In genomic region chr11:65859812-65860277, GRCh38 we compare ENCODE assay signal across 8 cellular contexts.
A peak's percentile ranks its signal among the peaks of the same experiment; 100 is the strongest.
DNase-seq lines count a peak whose midpoint lies in the region; ATAC-seq and TF ChIP-seq lines count a peak whose summit lies in the region.

No MANE protein-coding gene starts in this region.

- peaks cover 64% of the 10 kb centered on the region for H3K36me3 ChIP-seq in NT2/D1 (ENCODE audit: insufficient read depth, insufficient read length, low read length)

- peaks cover 19% of the 10 kb centered on the region for H3K4me1 ChIP-seq in NT2/D1 (ENCODE audit: insufficient read depth, insufficient read length)

- peaks cover 27% of the 10 kb centered on the region for H3K4me1 Mint-ChIP-seq in nephron

- no peaks in the 10 kb centered on the region for H3K27me3 ChIP-seq in NT2/D1 (ENCODE audit: insufficient read depth, insufficient read length)

- no peaks in the 10 kb centered on the region for H3K9me3 ChIP-seq in NT2/D1 (ENCODE audit: insufficient read depth, low read length)

- peak overlapping the region; percentile 90 to 93 (median 92) for H3K4me3 Mint-ChIP-seq in nephron

- no peak for TF ChIP-seq CTCF in GM12875 (IDR thresholded peaks at IDR 0.05; ENCODE audit: borderline replicate concordance, insufficient read depth, low read depth, low read length)
- no peak for TF ChIP-seq CTCF in coronary artery (IDR thresholded peaks at IDR 0.05)
- no peak for TF ChIP-seq CTCF in nephron (IDR thresholded peaks at IDR 0.05; ENCODE audit: unreplicated experiment in 3 of 3)

- H3K27ac Mint-ChIP-seq in nephron = peak overlapping the region; percentile 97 to 99 (median 99)

- H3K36me3 Mint-ChIP-seq in nephron (ENCODE audit: low read depth) = peaks cover 30% of the 10 kb centered on the region

- peak overlapping the region; percentile 95 for H3K9ac ChIP-seq in NT2/D1 (ENCODE audit: insufficient read length, low read depth)

- DNase-seq in NT2/D1 (ENCODE audit: low read depth, low spot score) = no peak
- no peak for DNase-seq in coronary artery (ENCODE audit: low spot score)
- DNase-seq in NCI-H69 (lab: John Stamatoyannopoulos, UW) = no peak
- DNase-seq in NK-92 treated with Interleukin-12 subunit alpha and Interleukin-12 subunit beta, amount 100 ng/mL, for 24 hours (lab: John Stamatoyannopoulos, UW) = no peak
- no peak for DNase-seq in globus pallidus (ENCODE audit: low spot score)

- H3K9me3 Mint-ChIP-seq in nephron = no peaks in the 10 kb centered on the region

- no peak for ATAC-seq in HG02870 (IDR thresholded peaks at IDR 0.05; ENCODE audit: unreplicated experiment)

- H3K4me3 ChIP-seq in GM12875 (ENCODE audit: low read depth, low read length) (peak overlapping the region; percentile 89), NT2/D1 (ENCODE audit: insufficient read length, low read depth) (peak overlapping the region; percentile 98), coronary artery (peak overlapping the region; percentile 98)

- H3K27ac ChIP-seq in coronary artery = peak overlapping the region; percentile 92 to 100

- H3K27me3 Mint-ChIP-seq in nephron (ENCODE audit: low read depth) = no peaks in the 10 kb centered on the region
